10 cellular contexts compared by ENCODE assay signal in genomic region chr3:38153986-38154608, GRCh38. TPM values are rescaled to one million over a fixed set of nuclear protein-coding genes. Genes with fewer than 3 reads are reported as not detected.
DNase-seq lines count a peak whose midpoint lies in the region; ATAC-seq, FAIRE-seq and TF ChIP-seq lines count a peak whose summit lies in the region.
"Had no signal": no experiment of that assay in that cellular context is flagged by ENCODE, and none has a peak within 500 bp of the region (broad histone marks: within the 10 kb centered on the region; RNA-seq: fewer than 3 reads in every experiment).

No MANE protein-coding gene starts in this region.

- H3K9me3 ChIP-seq in neutrophil: no peaks in the 10 kb centered on the region

- TF ChIP-seq POLR2A in NB4 (IDR thresholded peaks at IDR 0.05; ENCODE audit: extremely low read depth, insufficient read length): no peak

- no peak for ATAC-seq in GM18907 (IDR thresholded peaks at IDR 0.05; ENCODE audit: unreplicated experiment)

- H3K4me1 ChIP-seq in neutrophil (ENCODE audit: control insufficient read depth in 1 of 2, insufficient read depth in 1 of 2, low read depth in 1 of 2, low read length in 1 of 2): peaks cover 60 to 65% of the 10 kb centered on the region in 2 experiments

- H3K27ac ChIP-seq in neutrophil: peak overlapping the region; percentile 97

- H3K36me3 ChIP-seq in bronchial epithelial cell (ENCODE audit: control insufficient read depth, insufficient read depth, low read length) (no peaks in the 10 kb centered on the region), neutrophil (no peaks in the 10 kb centered on the region)

- no peak for TF ChIP-seq CTCF in NB4 (IDR thresholded peaks at IDR 0.05; ENCODE audit: low read depth, low read length)
- no peak for TF ChIP-seq CTCF in bronchial epithelial cell (IDR thresholded peaks at IDR 0.05; ENCODE audit: insufficient read depth, low read length, severe bottlenecking)
- no peak for TF ChIP-seq CTCF in neutrophil (IDR thresholded peaks at IDR 0.05)
- no peak for TF ChIP-seq CTCF in D721Med (IDR thresholded peaks at IDR 0.05; ENCODE audit: insufficient read depth, missing control alignments)

- in situ Hi-C loops in Caki2 (cut with HindIII; ENCODE audit: low pct_unique_long_range_greater_than_20kb, low sequenced_read_pairs): no loop called here

- H3K4me3 ChIP-seq in NB4 (ENCODE audit: low read depth, low read length) (no peak overlapping the region), bronchial epithelial cell (ENCODE audit: low read depth, low read length) (no peak overlapping the region), neutrophil (ENCODE audit: low read depth in 1 of 2, low read length in 1 of 2) (peak overlapping the region in 1 of 2 experiments; percentile 15)

- peak; percentile 43 for FAIRE-seq in bronchial epithelial cell (lab: Jason Lieb, UNC)
- FAIRE-seq in D721Med (lab: Jason Lieb, UNC): no peak

- no peaks in the 10 kb centered on the region for H3K27me3 ChIP-seq in bronchial epithelial cell (ENCODE audit: control insufficient read depth, insufficient read depth, low read length)
- H3K27me3 ChIP-seq in neutrophil: no peaks in the 10 kb centered on the region

- DNase-seq in Caki2 (ENCODE audit: low read depth) (peak; percentile 19), NB4 (ENCODE audit: low read depth) (peak; percentile 55), bronchial epithelial cell (ENCODE audit: low read depth) (peak; percentile 99), superior temporal gyrus (ENCODE audit: extremely low spot score) (no peak), D721Med (ENCODE audit: insufficient read length, low spot score) (no peak), NCI-H1694 (lab: John Stamatoyannopoulos, UW) (no peak)
- DNase-seq: activated CD4-positive, alpha-beta T cell treated with anti-CD3 and anti-CD28 coated beads for 48 hours; NCI-H526 had no signal

RNA-seq across cellular contexts. Expression of gene OXSR1, which starts 11.2 kb away (rescaled TPM):
- 14.7 and 17.3 TPM in 2 replicates for total RNA-seq in Caki2 (2014; rRNA removed; shearing (Covaris generic); ENCODE audit: low replicate concordance)
- 95.3 and 121 TPM in 2 replicates for total RNA-seq in bronchial epithelial cell

RNA-seq across cellular contexts. Expression of gene MYD88, which starts 15.6 kb away (rescaled TPM):
- 2.9 and 9.8 TPM in 2 replicates for total RNA-seq in Caki2 (2014; rRNA removed; shearing (Covaris generic); ENCODE audit: low replicate concordance)
- 14.7 and 21.5 TPM in 2 replicates for total RNA-seq in bronchial epithelial cell

RNA-seq across cellular contexts. Expression of gene ACAA1, which starts 17.2 kb away (rescaled TPM):
- 41.3 and 44.5 TPM in 2 replicates for total RNA-seq in Caki2 (2014; rRNA removed; shearing (Covaris generic); ENCODE audit: low replicate concordance)
- total RNA-seq in bronchial epithelial cell: 54.2 and 82.2 TPM in 2 replicates

Comparison
In these comparisons a context has a peak if more than half of its experiments do, and no peak if none do; other contexts are left out.
1. DNase-seq: peak in Caki2 (single experiment), NB4 (single experiment) and bronchial epithelial cell (single experiment); none in superior temporal gyrus (single experiment), D721Med (single experiment) and NCI-H1694 (single experiment).